In genomic region chr3:183909030-183909600, GRCh38 we compare ENCODE assay signal across 39 cellular contexts.
"Had no signal": no experiment of that assay in that cellular context is flagged by ENCODE, and none has a peak within 500 bp of the region (broad histone marks: within the 10 kb centered on the region; RNA-seq: fewer than 3 reads in every experiment).

No MANE protein-coding gene starts in this region.

- H3K27ac Mint-ChIP-seq: activated B cell treated with CpG ODN at 0.5 μM for 24 hours; activated CD4-positive, alpha-beta memory T cell treated with anti-CD3 and anti-CD28 coated beads for 36 hours; activated CD4-positive, alpha-beta T cell treated with anti-CD3 and anti-CD28 coated beads, Interleukin-2, amount 10 ng/mL, durations not matched to agents 24 days and 14 days; activated CD8-positive, alpha-beta T cell treated with anti-CD3 and anti-CD28 coated beads for 36 hours; activated naive CD4-positive, alpha-beta T cell treated with anti-CD3 and anti-CD28 coated beads, Interleukin-2, amount 10 ng/mL, durations not matched to agents 7 days and 5 days; activated naive CD4-positive, alpha-beta T cell treated with anti-CD3 and anti-CD28 coated beads, Interleukin-2, amount 50 U/mL, for 24 hours; activated naive CD8-positive, alpha-beta T cell; activated naive CD8-positive, alpha-beta T cell treated with anti-CD3 and anti-CD28 coated beads, Interleukin-2, amount 10 ng/mL, durations not matched to agents 7 days and 5 days; activated naive CD8-positive, alpha-beta T cell treated with anti-CD3 and anti-CD28 coated beads, Interleukin-2, amount 50 U/mL, for 24 hours; activated T-cell treated with anti-CD3 and anti-CD28 coated beads, Interleukin-2, amount 50 U/mL, for 72 hours; activated T-helper 1 cell treated with anti-CD3 and anti-CD28 coated beads, Interleukin-12 subunit alpha, Interleukin-12 subunit beta, Interleukin-2, Interleukin-4 antibody, amounts not matched to agents 30 ng/mL and 10 ng/mL and 1 ng/mL, durations not matched to agents 14 hours and 24 hours and 36 hours; activated T-helper 17 cell treated with anti-CD3 and anti-CD28 coated beads, Interleukin-2, amount 50 U/mL, for 72 hours; brain; T-helper 1 cell treated with Interleukin-12 subunit alpha and Interleukin-12 subunit beta and Interleukin-4 antibody, amounts not matched to agents 30 μg/mL and 1 μg/mL, for 36 hours; T-helper 2 cell treated with Interferon-gamma antibody and Interleukin-4, amounts not matched to agents 5 μg/mL and 100 μg/mL, for 36 hours had no signal

- H3K27me3 Mint-ChIP-seq: activated B cell treated with CpG ODN at 0.5 μM for 24 hours; activated CD4-positive, alpha-beta memory T cell treated with anti-CD3 and anti-CD28 coated beads for 36 hours; activated CD8-positive, alpha-beta T cell treated with anti-CD3 and anti-CD28 coated beads for 36 hours; activated naive CD4-positive, alpha-beta T cell treated with anti-CD3 and anti-CD28 coated beads, Interleukin-2, amount 50 U/mL, for 24 hours; activated naive CD8-positive, alpha-beta T cell; activated naive CD8-positive, alpha-beta T cell treated with anti-CD3 and anti-CD28 coated beads, Interleukin-2, amount 10 ng/mL, durations not matched to agents 7 days and 5 days; activated naive CD8-positive, alpha-beta T cell treated with anti-CD3 and anti-CD28 coated beads, Interleukin-2, amount 50 U/mL, for 24 hours; activated T-helper 17 cell treated with anti-CD3 and anti-CD28 coated beads, Interleukin-2, amount 50 U/mL, for 72 hours; brain; central memory CD8-positive, alpha-beta T cell had no signal

- H3K4me1 Mint-ChIP-seq: activated B cell treated with CpG ODN at 0.5 μM for 24 hours; activated CD4-positive, alpha-beta T cell treated with anti-CD3 and anti-CD28 coated beads, Interleukin-2, amount 10 ng/mL, durations not matched to agents 24 days and 14 days; activated naive CD4-positive, alpha-beta T cell treated with anti-CD3 and anti-CD28 coated beads, Interleukin-2, amount 10 ng/mL, durations not matched to agents 7 days and 5 days; activated naive CD4-positive, alpha-beta T cell treated with anti-CD3 and anti-CD28 coated beads, Interleukin-2, amount 50 U/mL, for 24 hours; activated naive CD8-positive, alpha-beta T cell treated with anti-CD3 and anti-CD28 coated beads, Interleukin-2, amount 10 ng/mL, durations not matched to agents 7 days and 5 days; activated naive CD8-positive, alpha-beta T cell treated with anti-CD3 and anti-CD28 coated beads, Interleukin-2, amount 50 U/mL, for 24 hours; activated T-helper 17 cell treated with anti-CD3 and anti-CD28 coated beads, Interleukin-2, amount 50 U/mL, for 72 hours; brain; central memory CD8-positive, alpha-beta T cell had no signal

- FAIRE-seq: bronchial epithelial cell, TTC549 had no signal

- H3K4me1 ChIP-seq: ascending aorta had no signal

- H3K27ac ChIP-seq: ascending aorta, cardiac muscle cell, VCaP had no signal

- H3K9me3 Mint-ChIP-seq: activated B cell treated with CpG ODN at 0.5 μM for 24 hours; activated CD4-positive, alpha-beta memory T cell treated with anti-CD3 and anti-CD28 coated beads for 36 hours; activated CD4-positive, alpha-beta T cell treated with anti-CD3 and anti-CD28 coated beads, Interleukin-2, amount 10 ng/mL, durations not matched to agents 24 days and 14 days; activated CD8-positive, alpha-beta T cell treated with anti-CD3 and anti-CD28 coated beads for 36 hours; activated naive CD4-positive, alpha-beta T cell treated with anti-CD3 and anti-CD28 coated beads, Interleukin-2, amount 10 ng/mL, durations not matched to agents 7 days and 5 days; activated naive CD4-positive, alpha-beta T cell treated with anti-CD3 and anti-CD28 coated beads, Interleukin-2, amount 50 U/mL, for 24 hours; activated naive CD8-positive, alpha-beta T cell treated with anti-CD3 and anti-CD28 coated beads, Interleukin-2, amount 10 ng/mL, durations not matched to agents 7 days and 5 days; activated naive CD8-positive, alpha-beta T cell treated with anti-CD3 and anti-CD28 coated beads, Interleukin-2, amount 50 U/mL, for 24 hours; activated T-cell treated with anti-CD3 and anti-CD28 coated beads, Interleukin-2, amount 50 U/mL, for 4 hours; activated T-cell treated with anti-CD3 and anti-CD28 coated beads, Interleukin-2, amount 50 U/mL, for 72 hours; activated T-helper 1 cell treated with anti-CD3 and anti-CD28 coated beads, Interleukin-12 subunit alpha, Interleukin-12 subunit beta, Interleukin-2, Interleukin-4 antibody, amounts not matched to agents 30 ng/mL and 10 ng/mL and 1 ng/mL, durations not matched to agents 14 hours and 24 hours and 36 hours; activated T-helper 17 cell treated with anti-CD3 and anti-CD28 coated beads, Interleukin-2, amount 50 U/mL, for 72 hours; brain; central memory CD8-positive, alpha-beta T cell; T-helper 1 cell treated with Interleukin-12 subunit alpha and Interleukin-12 subunit beta and Interleukin-4 antibody, amounts not matched to agents 30 μg/mL and 1 μg/mL, for 36 hours; T-helper 2 cell treated with Interferon-gamma antibody and Interleukin-4, amounts not matched to agents 5 μg/mL and 100 μg/mL, for 36 hours had no signal

- H3K9me3 ChIP-seq: ascending aorta had no signal

- H3K4me3 Mint-ChIP-seq: activated B cell treated with CpG ODN at 0.5 μM for 24 hours; activated CD4-positive, alpha-beta memory T cell treated with anti-CD3 and anti-CD28 coated beads for 36 hours; activated CD4-positive, alpha-beta T cell treated with anti-CD3 and anti-CD28 coated beads, Interleukin-2, amount 10 ng/mL, durations not matched to agents 24 days and 14 days; activated CD8-positive, alpha-beta T cell treated with anti-CD3 and anti-CD28 coated beads for 36 hours; activated naive CD4-positive, alpha-beta T cell treated with anti-CD3 and anti-CD28 coated beads, Interleukin-2, amount 10 ng/mL, durations not matched to agents 7 days and 5 days; activated naive CD4-positive, alpha-beta T cell treated with anti-CD3 and anti-CD28 coated beads, Interleukin-2, amount 50 U/mL, for 24 hours; activated naive CD8-positive, alpha-beta T cell; activated naive CD8-positive, alpha-beta T cell treated with anti-CD3 and anti-CD28 coated beads, Interleukin-2, amount 10 ng/mL, durations not matched to agents 7 days and 5 days; activated naive CD8-positive, alpha-beta T cell treated with anti-CD3 and anti-CD28 coated beads, Interleukin-2, amount 50 U/mL, for 24 hours; activated T-cell treated with anti-CD3 and anti-CD28 coated beads, Interleukin-2, amount 50 U/mL, for 4 hours; activated T-cell treated with anti-CD3 and anti-CD28 coated beads, Interleukin-2, amount 50 U/mL, for 72 hours; activated T-helper 1 cell treated with anti-CD3 and anti-CD28 coated beads, Interleukin-12 subunit alpha, Interleukin-12 subunit beta, Interleukin-2, Interleukin-4 antibody, amounts not matched to agents 30 ng/mL and 10 ng/mL and 1 ng/mL, durations not matched to agents 14 hours and 24 hours and 36 hours; activated T-helper 17 cell treated with anti-CD3 and anti-CD28 coated beads, Interleukin-2, amount 50 U/mL, for 72 hours; brain; central memory CD8-positive, alpha-beta T cell; T-helper 1 cell treated with Interleukin-12 subunit alpha and Interleukin-12 subunit beta and Interleukin-4 antibody, amounts not matched to agents 30 μg/mL and 1 μg/mL, for 36 hours; T-helper 2 cell treated with Interferon-gamma antibody and Interleukin-4, amounts not matched to agents 5 μg/mL and 100 μg/mL, for 36 hours had no signal

- H3K4me3 ChIP-seq: ascending aorta, cardiac muscle cell had no signal

- ATAC-seq: activated CD8-positive, alpha-beta T cell treated with anti-CD3 and anti-CD28 coated beads for 36 hours; activated naive CD8-positive, alpha-beta T cell treated with anti-CD3 and anti-CD28 coated beads, Interleukin-2, amount 50 U/mL, for 24 hours; activated T-cell treated with anti-CD3 and anti-CD28 coated beads, Interleukin-2, amount 50 U/mL, for 4 hours; activated T-cell treated with anti-CD3 and anti-CD28 coated beads, Interleukin-2, amount 50 U/mL, for 72 hours; activated T-helper 17 cell treated with anti-CD3 and anti-CD28 coated beads, Interleukin-2, amount 50 U/mL, for 72 hours had no signal

- DNase-seq: activated B cell treated with CpG ODN at 0.5 μM for 24 hours; activated CD4-positive, alpha-beta memory T cell treated with anti-CD3 and anti-CD28 coated beads for 36 hours; activated CD4-positive, alpha-beta T cell treated with anti-CD3 and anti-CD28 coated beads for 4 hours; activated CD4-positive, alpha-beta T cell treated with anti-CD3 and anti-CD28 coated beads, Interleukin-2, amount 10 ng/mL, durations not matched to agents 24 days and 14 days; activated CD4-positive, alpha-beta T cell treated with anti-CD3 and anti-CD28 coated beads, Interleukin-2, amount 50 U/mL, for 1 hour; activated CD4-positive, alpha-beta T cell treated with anti-CD3 and anti-CD28 coated beads, Interleukin-2, amount 50 U/mL, for 4 hours; activated CD4-positive, CD25-positive, alpha-beta regulatory T cell treated with anti-CD3 and anti-CD28 coated beads, Interleukin-2, amount 50 U/mL, for 72 hours; activated CD8-positive, alpha-beta memory T cell treated with anti-CD3 and anti-CD28 coated beads, Interleukin-2, amount 50 U/mL, for 4 hours; activated CD8-positive, alpha-beta T cell treated with anti-CD3 and anti-CD28 coated beads for 36 hours; activated effector memory CD4-positive, alpha-beta T cell treated with anti-CD3 and anti-CD28 coated beads, Interleukin-2, amount 50 U/mL, for 16 hours; activated gamma-delta T cell treated with Interleukin-2 at 50 U/mL for 16 hours; activated naive CD4-positive, alpha-beta T cell; activated naive CD4-positive, alpha-beta T cell treated with anti-CD3 and anti-CD28 coated beads, Interleukin-2, amount 10 ng/mL, durations not matched to agents 7 days and 5 days; activated naive CD8-positive, alpha-beta T cell treated with anti-CD3 and anti-CD28 coated beads, Interleukin-2, amount 10 ng/mL, durations not matched to agents 7 days and 5 days; activated naive CD8-positive, alpha-beta T cell treated with anti-CD3 and anti-CD28 coated beads, Interleukin-2, amount 50 U/mL, for 24 hours; activated T-cell treated with anti-CD3 and anti-CD28 coated beads for 4 hours; activated T-cell treated with anti-CD3 and anti-CD28 coated beads, Interleukin-2, amount 50 U/mL, for 1 hour; activated T-cell treated with anti-CD3 and anti-CD28 coated beads, Interleukin-2, amount 50 U/mL, for 4 hours; activated T-cell treated with anti-CD3 and anti-CD28 coated beads, Interleukin-2, amount 50 U/mL, for 72 hours; amygdala; anterior cingulate cortex; caudate nucleus; cerebellar nuclear complex; T-helper 1 cell; T-helper 2 cell; T-helper 9 cell had no signal

- H3K36me3 Mint-ChIP-seq: activated CD4-positive, alpha-beta memory T cell treated with anti-CD3 and anti-CD28 coated beads for 36 hours; activated naive CD4-positive, alpha-beta T cell treated with anti-CD3 and anti-CD28 coated beads, Interleukin-2, amount 10 ng/mL, durations not matched to agents 7 days and 5 days; activated naive CD4-positive, alpha-beta T cell treated with anti-CD3 and anti-CD28 coated beads, Interleukin-2, amount 50 U/mL, for 24 hours; activated naive CD8-positive, alpha-beta T cell; activated naive CD8-positive, alpha-beta T cell treated with anti-CD3 and anti-CD28 coated beads, Interleukin-2, amount 10 ng/mL, durations not matched to agents 7 days and 5 days; brain had no signal

- H3K27me3 ChIP-seq: ascending aorta, cardiac muscle cell had no signal

- H3K36me3 ChIP-seq: ascending aorta, cardiac muscle cell had no signal
